ENCODE assay signal across 1 cellular context in the genomic region with DNA sequence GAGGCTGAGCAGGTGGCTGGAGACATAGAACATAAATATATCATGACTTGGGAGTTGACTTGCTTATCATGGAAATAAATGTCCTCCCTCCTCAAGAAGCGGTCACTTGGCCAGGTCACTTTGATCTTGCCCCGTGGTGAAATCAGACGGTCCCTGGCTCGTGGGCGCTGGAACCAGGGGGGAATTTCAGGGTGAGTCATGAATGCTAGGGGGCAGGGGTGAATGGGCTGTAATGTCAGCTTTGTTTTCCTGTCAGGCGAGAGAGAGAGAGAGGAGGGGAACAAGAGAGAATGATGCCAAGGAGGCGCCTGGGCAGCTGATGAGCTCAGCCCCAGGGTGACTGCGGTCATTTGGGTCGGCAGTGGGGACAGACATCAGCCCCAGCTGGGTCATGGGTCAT.
TF ChIP-seq lines count a peak whose summit lies in the region.

No MANE protein-coding gene starts in this region.

TF ChIP-seq in IMR-90, 13 proteins besides CTCF, POLR2A, EP300 and RAD21 (continued from another document):
- TF ChIP-seq, protein P1, sequence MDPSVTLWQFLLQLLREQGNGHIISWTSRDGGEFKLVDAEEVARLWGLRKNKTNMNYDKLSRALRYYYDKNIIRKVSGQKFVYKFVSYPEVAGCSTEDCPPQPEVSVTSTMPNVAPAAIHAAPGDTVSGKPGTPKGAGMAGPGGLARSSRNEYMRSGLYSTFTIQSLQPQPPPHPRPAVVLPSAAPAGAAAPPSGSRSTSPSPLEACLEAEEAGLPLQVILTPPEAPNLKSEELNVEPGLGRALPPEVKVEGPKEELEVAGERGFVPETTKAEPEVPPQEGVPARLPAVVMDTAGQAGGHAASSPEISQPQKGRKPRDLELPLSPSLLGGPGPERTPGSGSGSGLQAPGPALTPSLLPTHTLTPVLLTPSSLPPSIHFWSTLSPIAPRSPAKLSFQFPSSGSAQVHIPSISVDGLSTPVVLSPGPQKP (IDR thresholded peaks at IDR 0.05; ENCODE audit: borderline replicate concordance, low read depth, low read length), result no peak
- TF ChIP-seq SMC3 (IDR thresholded peaks at IDR 0.05; ENCODE audit: low read depth, low read length), result no peak
